ENCODE assay signal across 25 cellular contexts in the genomic region with DNA sequence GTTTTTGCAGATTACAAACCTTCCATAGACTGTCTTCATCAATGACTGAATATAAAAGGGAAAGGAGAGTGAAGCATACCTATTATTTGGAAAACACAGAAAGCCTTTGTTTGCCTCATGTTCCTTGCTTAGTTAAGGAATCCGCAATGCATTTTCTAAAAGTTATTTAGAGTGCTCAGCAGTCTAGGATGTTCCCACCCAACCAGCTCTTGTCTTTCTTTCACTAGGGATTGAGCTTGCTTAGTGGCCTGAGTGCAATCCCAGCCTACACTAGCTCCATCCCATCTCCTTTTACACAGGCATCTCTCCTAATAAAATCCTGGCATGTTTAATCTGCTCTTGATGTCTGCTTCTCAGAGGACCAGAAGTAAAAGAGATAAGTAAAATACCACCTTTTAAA.
"Had no signal": no experiment of that assay in that cellular context is flagged by ENCODE, and none has a peak within 500 bp of the region (broad histone marks: within the 10 kb centered on the region; RNA-seq: fewer than 3 reads in every experiment).

No MANE protein-coding gene starts in this region.

- H3K4me1 ChIP-seq: Peyer's patch, SJSA1 had no signal

- DNase-seq: activated CD4-positive, alpha-beta T cell treated with anti-CD3 and anti-CD28 coated beads for 48 hours; activated CD4-positive, alpha-beta T cell treated with anti-CD3 and anti-CD28 coated beads, Interleukin-2, amount 50 U/mL, for 4 hours; activated CD4-positive, CD25-positive, alpha-beta regulatory T cell treated with anti-CD3 and anti-CD28 coated beads, Interleukin-2, amount 50 U/mL, for 72 hours; activated CD8-positive, alpha-beta memory T cell treated with anti-CD3 and anti-CD28 coated beads, Interleukin-2, amount 50 U/mL, for 48 hours; activated CD8-positive, alpha-beta T cell treated with anti-CD3 and anti-CD28 coated beads, Interleukin-2, amount 10 ng/mL, durations not matched to agents 7 days and 5 days; activated T-cell treated with anti-CD3 and anti-CD28 coated beads, Interleukin-2, amount 50 U/mL, for 1 hour; aorta; central memory CD4-positive, alpha-beta T cell; MG63; MV-4-11; NCI-H1092 treated with DMSO at 0.1 percent for 48 hours; NCI-H1417 treated with DMSO at 0.1 percent for 48 hours; NCI-H1694; NCI-H2029 treated with DMSO at 0.1 percent for 48 hours; NCI-H2171; NCI-H2227 treated with DMSO at 0.1 percent for 48 hours; NCI-H446 treated with DMSO at 0.1 percent for 48 hours; NCI-H526; Peyer's patch; Right ventricle myocardium superior had no signal

- H3K36me3 ChIP-seq: MG63, Peyer's patch, SJSA1 had no signal

- H3K4me3 ChIP-seq: MG63, Peyer's patch, SJSA1 had no signal

- H3K4me1 Mint-ChIP-seq: activated naive CD4-positive, alpha-beta T cell treated with anti-CD3 and anti-CD28 coated beads, Interleukin-2, amount 50 U/mL, for 24 hours had no signal

- H3K27me3 ChIP-seq: MG63, Peyer's patch, SJSA1 had no signal

- H3K27ac Mint-ChIP-seq: activated CD8-positive, alpha-beta T cell treated with anti-CD3 and anti-CD28 coated beads, Interleukin-2, amount 10 ng/mL, durations not matched to agents 7 days and 5 days; activated naive CD4-positive, alpha-beta T cell treated with anti-CD3 and anti-CD28 coated beads, Interleukin-2, amount 50 U/mL, for 24 hours; T-helper 1 cell treated with Interleukin-12 subunit alpha and Interleukin-12 subunit beta and Interleukin-4 antibody, amounts not matched to agents 30 μg/mL and 1 μg/mL, for 36 hours had no signal

- H3K27me3 Mint-ChIP-seq: activated naive CD4-positive, alpha-beta T cell treated with anti-CD3 and anti-CD28 coated beads, Interleukin-2, amount 50 U/mL, for 24 hours had no signal

- H3K27ac ChIP-seq: Peyer's patch, RWPE1, SJSA1 had no signal

- H3K9me3 ChIP-seq: MG63, Peyer's patch, SJSA1 had no signal

- FAIRE-seq: bronchial epithelial cell had no signal

- H3K36me3 Mint-ChIP-seq: activated naive CD4-positive, alpha-beta T cell treated with anti-CD3 and anti-CD28 coated beads, Interleukin-2, amount 50 U/mL, for 24 hours had no signal

- H3K4me3 Mint-ChIP-seq: activated CD8-positive, alpha-beta T cell treated with anti-CD3 and anti-CD28 coated beads, Interleukin-2, amount 10 ng/mL, durations not matched to agents 7 days and 5 days; activated naive CD4-positive, alpha-beta T cell treated with anti-CD3 and anti-CD28 coated beads, Interleukin-2, amount 50 U/mL, for 24 hours; T-helper 1 cell treated with Interleukin-12 subunit alpha and Interleukin-12 subunit beta and Interleukin-4 antibody, amounts not matched to agents 30 μg/mL and 1 μg/mL, for 36 hours had no signal

- H3K9me3 Mint-ChIP-seq: activated naive CD4-positive, alpha-beta T cell treated with anti-CD3 and anti-CD28 coated beads, Interleukin-2, amount 50 U/mL, for 24 hours; T-helper 1 cell treated with Interleukin-12 subunit alpha and Interleukin-12 subunit beta and Interleukin-4 antibody, amounts not matched to agents 30 μg/mL and 1 μg/mL, for 36 hours had no signal

- ATAC-seq: activated CD8-positive, alpha-beta T cell treated with anti-CD3 and anti-CD28 coated beads, Interleukin-2, amount 10 ng/mL, durations not matched to agents 7 days and 5 days had no signal
